19 cellular contexts compared by ENCODE assay signal in the genomic region with DNA sequence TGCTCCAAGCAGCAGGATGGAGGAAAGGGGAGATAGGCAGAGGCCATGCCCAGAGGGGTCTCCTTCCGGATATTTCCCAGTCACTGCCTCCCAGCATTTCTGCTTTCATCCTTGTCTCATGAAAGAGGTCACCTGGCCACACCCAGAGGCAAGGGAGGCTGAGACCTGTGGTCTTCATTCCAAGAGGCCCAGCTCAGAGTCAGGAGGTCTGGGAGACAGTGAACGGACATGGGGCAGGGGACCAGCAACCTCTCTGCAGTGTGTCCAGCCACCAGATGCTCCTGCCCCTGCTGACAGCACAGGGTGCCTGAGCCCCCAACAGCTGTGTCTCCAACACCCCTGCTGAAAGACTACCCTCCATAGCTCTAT.
"Had no signal": no experiment of that assay in that cellular context is flagged by ENCODE, and none has a peak within 500 bp of the region (broad histone marks: within the 10 kb centered on the region; RNA-seq: fewer than 3 reads in every experiment).

No MANE protein-coding gene starts in this region.

- H3K4me2 ChIP-seq: smooth muscle cell had no signal

- H3K79me2 ChIP-seq: parathyroid adenoma had no signal

- H3K27ac Mint-ChIP-seq: activated CD4-positive, alpha-beta memory T cell treated with anti-CD3 and anti-CD28 coated beads for 36 hours; activated naive CD4-positive, alpha-beta T cell treated with anti-CD3 and anti-CD28 coated beads, Interleukin-2, amount 10 ng/mL, durations not matched to agents 7 days and 5 days; activated T-cell treated with anti-CD3 and anti-CD28 coated beads, Interleukin-2, amount 50 U/mL, for 72 hours; naive thymus-derived CD8-positive, alpha-beta T cell had no signal

- H3K36me3 Mint-ChIP-seq: activated CD4-positive, alpha-beta memory T cell treated with anti-CD3 and anti-CD28 coated beads for 36 hours; activated naive CD4-positive, alpha-beta T cell treated with anti-CD3 and anti-CD28 coated beads, Interleukin-2, amount 10 ng/mL, durations not matched to agents 7 days and 5 days; brain; naive thymus-derived CD8-positive, alpha-beta T cell had no signal

- H3K9me3 ChIP-seq: neutrophil, upper lobe of left lung had no signal

- H3K36me3 ChIP-seq: neutrophil, upper lobe of left lung had no signal

- H3K4me3 Mint-ChIP-seq: activated CD4-positive, alpha-beta memory T cell treated with anti-CD3 and anti-CD28 coated beads for 36 hours; activated naive CD4-positive, alpha-beta T cell treated with anti-CD3 and anti-CD28 coated beads, Interleukin-2, amount 10 ng/mL, durations not matched to agents 7 days and 5 days; activated T-cell treated with anti-CD3 and anti-CD28 coated beads, Interleukin-2, amount 50 U/mL, for 72 hours; brain; naive thymus-derived CD8-positive, alpha-beta T cell had no signal

- H3K4me1 ChIP-seq: foreskin keratinocyte, parathyroid adenoma had no signal

- H3K27me3 Mint-ChIP-seq: brain; naive thymus-derived CD8-positive, alpha-beta T cell had no signal

- H2AFZ ChIP-seq: parathyroid adenoma had no signal

- H3K9me3 Mint-ChIP-seq: activated CD4-positive, alpha-beta memory T cell treated with anti-CD3 and anti-CD28 coated beads for 36 hours; activated naive CD4-positive, alpha-beta T cell treated with anti-CD3 and anti-CD28 coated beads, Interleukin-2, amount 10 ng/mL, durations not matched to agents 7 days and 5 days; activated T-cell treated with anti-CD3 and anti-CD28 coated beads, Interleukin-2, amount 50 U/mL, for 72 hours had no signal

- H3K4me3 ChIP-seq: lung, smooth muscle cell, upper lobe of left lung had no signal

- DNase-seq: activated CD4-positive, alpha-beta memory T cell treated with anti-CD3 and anti-CD28 coated beads for 36 hours; activated CD4-positive, alpha-beta T cell treated with anti-CD3 and anti-CD28 coated beads for 48 hours; activated effector memory CD4-positive, alpha-beta T cell treated with anti-CD3 and anti-CD28 coated beads, Interleukin-2, amount 50 U/mL, for 16 hours; activated naive CD4-positive, alpha-beta T cell treated with anti-CD3 and anti-CD28 coated beads, Interleukin-2, amount 10 ng/mL, durations not matched to agents 7 days and 5 days; activated T-cell treated with anti-CD3 and anti-CD28 coated beads, Interleukin-2, amount 50 U/mL, for 72 hours; effector CD4-positive, alpha-beta T cell; foreskin keratinocyte; naive thymus-derived CD8-positive, alpha-beta T cell; stimulated activated CD4-positive, alpha-beta T cell treated with anti-CD3 and anti-CD28 coated beads, Interleukin-4, amount 100 ng/mL, for 1 hour; stimulated activated naive CD4-positive, alpha-beta T cell treated with Interleukin-2 at 50 U/mL for 16 hours; T-helper 2 cell; upper lobe of left lung had no signal

- H3K9ac ChIP-seq: parathyroid adenoma had no signal

- H3K27ac ChIP-seq: foreskin keratinocyte, neutrophil, parathyroid adenoma, upper lobe of left lung had no signal

- ATAC-seq: activated T-cell treated with anti-CD3 and anti-CD28 coated beads, Interleukin-2, amount 50 U/mL, for 72 hours; foreskin keratinocyte; left lobe of liver; naive thymus-derived CD8-positive, alpha-beta T cell; sciatic nerve had no signal

- H3K27me3 ChIP-seq: foreskin keratinocyte, neutrophil, upper lobe of left lung had no signal
